ENCODE assay signal across 8 cellular contexts in the genomic region with DNA sequence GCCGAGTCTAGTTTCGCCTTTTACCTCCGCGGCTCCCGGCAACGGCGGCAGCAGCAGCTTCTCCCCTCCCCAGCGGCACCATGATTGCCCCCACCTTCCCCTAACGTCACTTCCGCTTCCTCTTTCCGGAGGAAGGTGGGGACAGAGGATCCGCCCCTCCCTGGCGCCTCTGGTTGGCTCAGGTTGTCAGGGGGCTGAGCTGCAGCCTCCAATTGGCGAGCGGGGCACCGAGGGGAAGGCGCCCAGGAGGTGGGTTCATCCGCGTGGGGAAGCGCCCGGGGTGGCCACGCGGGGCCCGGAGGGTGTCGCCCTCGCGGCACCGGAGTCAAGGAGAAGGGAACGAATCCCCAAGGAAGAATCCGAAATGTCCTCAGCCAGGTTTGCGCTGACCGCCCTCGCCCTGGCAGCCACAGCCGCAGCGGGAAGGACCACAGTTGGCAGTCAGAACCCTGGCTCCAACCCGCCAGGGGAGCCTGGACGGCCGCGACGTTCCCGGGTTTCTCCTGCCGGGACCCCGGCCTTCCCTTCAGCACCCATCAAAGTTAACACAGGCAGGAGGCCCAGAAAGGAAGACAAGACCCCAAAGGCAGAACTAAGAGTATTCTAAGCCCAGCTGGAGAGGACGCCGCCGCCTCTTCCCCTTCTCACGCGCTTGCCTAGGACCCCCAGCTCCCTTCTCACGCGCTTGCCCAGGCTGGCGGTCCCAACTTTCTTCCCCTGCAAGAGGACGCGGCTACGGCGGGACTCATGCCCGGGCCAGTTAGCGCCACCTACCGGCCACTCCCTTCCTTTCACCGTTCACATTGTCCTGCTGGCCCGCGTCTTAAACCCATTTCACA. TPM values are rescaled to one million over a fixed set of nuclear protein-coding genes. Genes with fewer than 3 reads are reported as not detected.
A peak's percentile ranks its signal among the peaks of the same experiment; 100 is the strongest.
DNase-seq lines count a peak whose midpoint lies in the region; ATAC-seq and TF ChIP-seq lines count a peak whose summit lies in the region.

A gene (minus strand): TSS at position 86 of the 839 bp plus-strand sequence. CDS start 1,934 bp downstream, outside the sequence.

- H3K4me3 ChIP-seq in OCI-LY3 (ENCODE audit: low read length) = peak within 1 kb of the TSS; percentile 98
- H3K4me3 ChIP-seq in mononuclear cell (ENCODE audit: low read length) = peak within 1 kb of the TSS; percentile 87

- H3K4me2 ChIP-seq in OCI-LY3 (ENCODE audit: low read length) = peak within 1 kb of the TSS; percentile 92

- no peaks in the 10 kb centered on the region for H4K20me1 ChIP-seq in OCI-LY3 (ENCODE audit: insufficient read depth, low read length)

- H3K4me1 ChIP-seq in OCI-LY3 (ENCODE audit: low read length) = peaks cover 13% of the 10 kb centered on the region
- peaks cover 48% of the 10 kb centered on the region for H3K4me1 ChIP-seq in mononuclear cell (ENCODE audit: insufficient read depth, low read length)

- H3K36me3 ChIP-seq in OCI-LY3 (replicated peaks; ENCODE audit: low read depth, low read length) = peaks cover 2% of the 10 kb centered on the region

- H3K9ac ChIP-seq in OCI-LY3 (ENCODE audit: low read length) = peak within 1 kb of the TSS; percentile 95

- TF ChIP-seq CTCF in OCI-LY3 (IDR thresholded peaks at IDR 0.05; ENCODE audit: low read depth, low read length) = peak; percentile 74

- ATAC-seq in GM21515 (IDR thresholded peaks at IDR 0.05; ENCODE audit: unreplicated experiment) = peak; percentile 94

- H2AFZ ChIP-seq in OCI-LY3 (ENCODE audit: low read depth, low read length) = peak within 1 kb of the TSS; percentile 61

- H3K27me3 ChIP-seq in OCI-LY3 (ENCODE audit: low read depth, low read length) (no peaks in the 10 kb centered on the region), mononuclear cell (ENCODE audit: insufficient read depth, low read length) (no peaks in the 10 kb centered on the region)

- DNase-seq in DMS 273 treated with DMSO at 0.1 percent for 48 hours (lab: John Stamatoyannopoulos, UW) (peak; percentile 86), HuH-7.5 (ENCODE audit: low spot score) (peak; percentile 92), epidermal melanocyte (ENCODE audit: insufficient read length, low spot score) (peak; percentile 96)
- peak; percentile 97 for DNase-seq in activated CD8-positive, alpha-beta memory T cell treated with anti-CD3 and anti-CD28 coated beads, Interleukin-2, amount 50 U/mL, for 48 hours
- DNase-seq in stimulated activated CD8-positive, alpha-beta memory T cell treated with anti-CD3 and anti-CD28 coated beads, Interleukin-4, amount 100 ng/mL, for 1 hour (ENCODE audit: low read depth in 2 of 2, low spot score in 1 of 2) = peak; percentile 93

- peak within 1 kb of the TSS; percentile 73 for H3K27ac ChIP-seq in OCI-LY3 (ENCODE audit: low read length)

- peaks cover 20% of the 10 kb centered on the region for H3K79me2 ChIP-seq in OCI-LY3 (ENCODE audit: low read length)

- H3K9me3 ChIP-seq in OCI-LY3 (ENCODE audit: insufficient read depth, low read length) (no peaks in the 10 kb centered on the region), mononuclear cell (ENCODE audit: low read depth, low read length) (no peaks in the 10 kb centered on the region)

RNA-seq across cellular contexts. Expression of the gene that starts here (rescaled TPM):
- total RNA-seq in mononuclear cell = 8.2 TPM

Comparison
In these comparisons a context has a peak if more than half of its experiments do, and no peak if none do; other contexts are left out.
1. Peak in every context shown above with its lines: DNase-seq, ATAC-seq, H3K4me3 ChIP-seq and H3K27ac ChIP-seq.